In the genomic region with DNA sequence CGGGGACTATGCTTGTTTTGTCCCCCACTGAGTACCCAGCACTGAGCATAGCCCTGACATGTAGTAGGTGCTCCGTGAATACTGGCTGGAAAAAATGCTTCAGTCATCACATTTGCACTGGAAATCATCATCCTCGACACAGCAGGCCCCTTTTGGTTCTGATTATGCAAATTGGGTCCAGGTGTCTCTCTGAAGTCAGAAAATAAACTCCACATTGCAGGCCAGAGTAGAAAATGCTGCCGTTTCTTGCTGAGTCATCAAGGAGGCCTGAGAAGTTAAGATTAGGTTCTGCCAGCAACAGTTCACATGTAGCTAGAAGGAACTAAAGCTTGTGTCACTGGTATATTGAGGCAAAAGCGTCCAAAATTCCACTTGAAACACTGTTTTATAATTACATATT, we compare ENCODE assay signal across 14 cellular contexts. TPM values are rescaled to one million over a fixed set of nuclear protein-coding genes. Genes with fewer than 3 reads are reported as not detected.
DNase-seq lines count a peak whose midpoint lies in the region; ATAC-seq and TF ChIP-seq lines count a peak whose summit lies in the region.
"Had no signal": no experiment of that assay in that cellular context is flagged by ENCODE, and none has a peak within 500 bp of the region (broad histone marks: within the 10 kb centered on the region; RNA-seq: fewer than 3 reads in every experiment).

No MANE protein-coding gene starts in this region.

- ATAC-seq in HG03457 (IDR thresholded peaks at IDR 0.05; ENCODE audit: unreplicated experiment) (no peak), aorta (ENCODE audit: low FRiP score) (no peak)

- DNase-seq in AG04450 (ENCODE audit: low read depth, low spot score) (peak; percentile 30), HFF-Myc (ENCODE audit: extremely low read depth, low read depth) (peak; percentile 67), RPMI8226 (peak; percentile 52), fibroblast of peridontal ligament (ENCODE audit: extremely low read depth) (peak; percentile 90), NCI-H2227 treated with DMSO at 0.1 percent for 48 hours (lab: John Stamatoyannopoulos, UW) (no peak), NCI-H128 (lab: John Stamatoyannopoulos, UW; ENCODE audit: unreplicated experiment) (no peak), aorta (no peak)
- DNase-seq: BE2C; cerebellar nuclear complex; stimulated activated CD4-positive, alpha-beta T cell treated with anti-CD3 and anti-CD28 coated beads, Interleukin-4, amount 100 ng/mL, for 4 hours; stomach had no signal

- intact Hi-C loops in aorta (cut with DNase I) = no loop called here

- no peaks in the 10 kb centered on the region for H3K36me3 ChIP-seq in aorta (ENCODE audit: control insufficient read depth in 1 of 2, insufficient read depth in 2 of 2, low read length in 1 of 2)
- H3K36me3 ChIP-seq: BE2C, stomach had no signal

- H3K9me3 ChIP-seq in AG04450 (ENCODE audit: control insufficient read depth, insufficient read depth, low read length) (no peaks in the 10 kb centered on the region), aorta (ENCODE audit: control insufficient read depth, low read length) (no peaks in the 10 kb centered on the region)
- H3K9me3 ChIP-seq: BE2C, stomach had no signal

- H3K27me3 ChIP-seq in AG04450 (ENCODE audit: control insufficient read depth, insufficient read depth, low read length) = no peaks in the 10 kb centered on the region
- no peaks in the 10 kb centered on the region for H3K27me3 ChIP-seq in aorta (ENCODE audit: control insufficient read depth in 1 of 2, insufficient read depth in 2 of 2, low read length in 1 of 2)
- H3K27me3 ChIP-seq: BE2C, stomach had no signal

- WGBS in aorta, 2 donors = 44 to 48% methylated on average over 5 of the region's 5 CpGs

- peaks cover 0 to 5% of the 10 kb centered on the region in 2 donors for H3K4me1 ChIP-seq in aorta (ENCODE audit: control insufficient read depth in 1 of 2, insufficient read depth in 2 of 2, low read length in 2 of 2)
- H3K4me1 ChIP-seq: BE2C, parathyroid adenoma had no signal

- POLR2A ChIA-PET in AG04450 (lab: Yijun Ruan, JAX) = interaction anchor here (0.6 kb wide), 1 partner anchor 17 kb away, joined by 6 read pairs; no protein-coding TSS in a partner anchor

- H3K27ac ChIP-seq in AG04450 (ENCODE audit: low read depth, low read length) (no peak overlapping the region), aorta (ENCODE audit: low read depth in 1 of 2, low read length in 2 of 2) (peak overlapping the region in 1 of 2 donors; percentile 12)
- H3K27ac ChIP-seq: parathyroid adenoma, stomach had no signal

- H3K4me3 ChIP-seq in AG04450 (ENCODE audit: low read depth, low read length) (no peak overlapping the region), HFF-Myc (replicated peaks; ENCODE audit: low read depth, low read length) (no peak overlapping the region), aorta (ENCODE audit: low read length in 2 of 2) (no peak overlapping the region)
- H3K4me3 ChIP-seq: lung, stomach had no signal

- CTCF ChIA-PET in AG04450 (lab: Charles Lee) = interaction anchor here (0.7 to 2.0 kb wide), 3 partner anchors 19 to 473 kb away, joined by 3 to 7 read pairs (median 4); no protein-coding TSS in a partner anchor

- TF ChIP-seq CTCF in AG04450 (IDR thresholded peaks at IDR 0.05; ENCODE audit: low read depth, low read length) (no peak), HFF-Myc (IDR thresholded peaks at IDR 0.05; ENCODE audit: low read depth, low read length, missing control alignments) (no peak)

RNA-seq across cellular contexts. Expression of gene STK32B, which starts 15.0 kb away (rescaled TPM):
- 4.0 and 4.3 TPM in 2 replicates for polyA plus RNA-seq in AG04450 (2011; rRNA removed)
- polyA minus RNA-seq in AG04450 (2011; rRNA and poly(A)+ RNA removed) = 5.0 and 6.8 TPM in 2 replicates
- total RNA-seq in aorta = 1 to 10 TPM; 2.2 to 4.1 TPM
- polyA plus RNA-seq in aorta = 1 to 10 TPM in 1 of 2 donors, under 1 TPM in 1; 0.63 to 1.5 TPM

RNA-seq across cellular contexts. Expression of gene CYTL1, which starts 17.0 kb away (rescaled TPM):
- polyA plus RNA-seq in AG04450 (2011; rRNA removed) (26.3 and 30.0 TPM in 2 replicates), aorta (10 to 100 TPM; 29.9 to 73.5 TPM)
- 3.5 and 4.2 TPM in 2 replicates for polyA minus RNA-seq in AG04450 (2011; rRNA and poly(A)+ RNA removed)
- total RNA-seq in aorta = 10 to 100 TPM in 1 of 2 donors, 1 to 10 TPM in 1; 4.3 to 15.2 TPM

Comparison
In these comparisons a context has a peak if more than half of its experiments do, and no peak if none do; other contexts are left out.
1. DNase-seq: peak in AG04450 (single experiment), HFF-Myc (single experiment), RPMI8226 (single experiment) and fibroblast of peridontal ligament (single experiment); none in NCI-H2227 treated with DMSO at 0.1 percent for 48 hours (single experiment), NCI-H128 (single experiment) and aorta (0 of 2).